Comparison of ENCODE assay signal across 1 cellular context in genomic region chr14:49861581-49861922, GRCh38.
TF ChIP-seq lines count a peak whose summit lies in the region.

No MANE protein-coding gene starts in this region.

TF ChIP-seq in WTC11, 78 proteins besides CTCF, POLR2A, EP300 and RAD21 (continued from another document):
- TF ChIP-seq MLX (CRISPR knock-in tag; IDR thresholded peaks at IDR 0.05) (no peak), ZNF532 (CRISPR knock-in tag; IDR thresholded peaks at IDR 0.05; ENCODE audit: borderline replicate concordance) (no peak), ZNF263 (CRISPR knock-in tag; IDR thresholded peaks at IDR 0.05; ENCODE audit: low read depth) (no peak)
